Comparison of ENCODE assay signal across 9 cellular contexts in genomic region chr20:10453241-10453640, GRCh38. TPM values are rescaled to one million over a fixed set of nuclear protein-coding genes. Genes with fewer than 3 reads are reported as not detected.
DNase-seq lines count a peak whose midpoint lies in the region; ATAC-seq and TF ChIP-seq lines count a peak whose summit lies in the region.
"Had no signal": no experiment of that assay in that cellular context is flagged by ENCODE, and none has a peak within 500 bp of the region (broad histone marks: within the 10 kb centered on the region; RNA-seq: fewer than 3 reads in every experiment).

No MANE protein-coding gene starts in this region.

- peak overlapping the region; percentile 39 for H3K4me3 ChIP-seq in Loucy (ENCODE audit: low read length, poor library complexity, severe bottlenecking)

- no peak overlapping the region for H2AFZ ChIP-seq in Loucy (ENCODE audit: low read length)

- H3K9me2 ChIP-seq in Loucy (replicated peaks; ENCODE audit: low read depth, low read length) = no peaks in the 10 kb centered on the region

- peaks cover 8% of the 10 kb centered on the region; the same call in 1 of the 2 replicates for H3K9me3 ChIP-seq in Loucy (ENCODE audit: insufficient read depth, low read depth, low read length)

- DNase-seq in activated naive CD8-positive, alpha-beta T cell treated with anti-CD3 and anti-CD28 coated beads, Interleukin-2, amount 10 ng/mL, durations not matched to agents 7 days and 5 days = peak; percentile 43
- DNase-seq in GM19238 (ENCODE audit: insufficient read length, low spot score) (no peak), GM13976 (ENCODE audit: low spot score) (no peak), caudate nucleus (lab: John Stamatoyannopoulos, UW) (no peak), anterior cingulate cortex (lab: John Stamatoyannopoulos, UW) (no peak)

- POLR2A ChIA-PET in activated naive CD8-positive, alpha-beta T cell treated with anti-CD3 and anti-CD28 coated beads, Interleukin-2, amount 10 ng/mL, durations not matched to agents 7 days and 5 days (lab: Charles Lee) = interaction anchor here (1.9 kb wide), 1 partner anchor 19 kb away, joined by 11 read pairs; the partner anchor contains the start of genes MKKS and SLX4IP

- H3K9me3 Mint-ChIP-seq in activated naive CD8-positive, alpha-beta T cell treated with anti-CD3 and anti-CD28 coated beads, Interleukin-2, amount 10 ng/mL, durations not matched to agents 7 days and 5 days = peaks cover 4% of the 10 kb centered on the region

- no peak overlapping the region for H3K27ac ChIP-seq in caudate nucleus (ENCODE audit: low read depth, low read length)

- peaks cover 52% of the 10 kb centered on the region for H3K79me2 ChIP-seq in Loucy (ENCODE audit: insufficient read depth, low read length)

- H3K36me3 ChIP-seq in Loucy (ENCODE audit: insufficient read depth, low read length) = no peaks in the 10 kb centered on the region; the same call in none of the 2 replicates

- ATAC-seq in GM18520 (IDR thresholded peaks at IDR 0.05; ENCODE audit: unreplicated experiment) (peak; percentile 68), GM21786 (IDR thresholded peaks at IDR 0.05; ENCODE audit: unreplicated experiment) (peak; percentile 95)
- peak; percentile 91 for ATAC-seq in activated naive CD8-positive, alpha-beta T cell treated with anti-CD3 and anti-CD28 coated beads, Interleukin-2, amount 10 ng/mL, durations not matched to agents 7 days and 5 days (ENCODE audit: low read depth)
- ATAC-seq: Panc1 had no signal

- H4K20me1 ChIP-seq in Loucy (ENCODE audit: insufficient read depth, low read length, poor library complexity, severe bottlenecking) = no peaks in the 10 kb centered on the region

- peak overlapping the region; percentile 73 for H3K4me3 Mint-ChIP-seq in activated naive CD8-positive, alpha-beta T cell treated with anti-CD3 and anti-CD28 coated beads, Interleukin-2, amount 10 ng/mL, durations not matched to agents 7 days and 5 days

- H3K27me3 Mint-ChIP-seq in activated naive CD8-positive, alpha-beta T cell treated with anti-CD3 and anti-CD28 coated beads, Interleukin-2, amount 10 ng/mL, durations not matched to agents 7 days and 5 days = no peaks in the 10 kb centered on the region

- peaks cover 9% of the 10 kb centered on the region for H3F3A ChIP-seq in Loucy (ENCODE audit: low read depth)

- H3K4me1 ChIP-seq in Loucy (ENCODE audit: insufficient read depth, low read length, poor library complexity, severe bottlenecking) = peaks cover 25% of the 10 kb centered on the region

- no peak for TF ChIP-seq CTCF in Loucy (conservative IDR thresholded peaks at IDR 0.05; ENCODE audit: low read length)
- TF ChIP-seq CTCF in GM13976 (IDR thresholded peaks at IDR 0.05; ENCODE audit: borderline replicate concordance, control extremely low read depth, extremely low read depth, insufficient read depth, missing control alignments) = no peak

- H3K27me3 ChIP-seq in Loucy (ENCODE audit: insufficient read depth, low read length, poor library complexity, severe bottlenecking) = no peaks in the 10 kb centered on the region

- peak overlapping the region; percentile 65 for H3K9ac ChIP-seq in Loucy (ENCODE audit: low read depth, low read length, poor library complexity, severe bottlenecking)

- in situ Hi-C loops in GM13976 (cut with MboI; ENCODE audit: low sequenced_read_pairs, unreplicated experiment) = no loop called here

- peaks cover 19% of the 10 kb centered on the region for H3K4me1 Mint-ChIP-seq in activated naive CD8-positive, alpha-beta T cell treated with anti-CD3 and anti-CD28 coated beads, Interleukin-2, amount 10 ng/mL, durations not matched to agents 7 days and 5 days

- peak overlapping the region; percentile 81 for H3K4me2 ChIP-seq in Loucy (ENCODE audit: low read depth, low read length, poor library complexity, severe bottlenecking)

- peaks cover 17% of the 10 kb centered on the region for H3K36me3 Mint-ChIP-seq in activated naive CD8-positive, alpha-beta T cell treated with anti-CD3 and anti-CD28 coated beads, Interleukin-2, amount 10 ng/mL, durations not matched to agents 7 days and 5 days

- H3K27ac Mint-ChIP-seq in activated naive CD8-positive, alpha-beta T cell treated with anti-CD3 and anti-CD28 coated beads, Interleukin-2, amount 10 ng/mL, durations not matched to agents 7 days and 5 days = peak overlapping the region; percentile 75

RNA-seq across cellular contexts. Expression of gene SLX4IP, which starts 18.1 kb away (rescaled TPM):
- total RNA-seq in activated naive CD8-positive, alpha-beta T cell treated with anti-CD3 and anti-CD28 coated beads, Interleukin-2, amount 10 ng/mL, durations not matched to agents 7 days and 5 days = 1 to 10 TPM; 7.6 to 8.5 TPM

RNA-seq across cellular contexts. Expression of gene MKKS, which starts 19.2 kb away (rescaled TPM):
- total RNA-seq in activated naive CD8-positive, alpha-beta T cell treated with anti-CD3 and anti-CD28 coated beads, Interleukin-2, amount 10 ng/mL, durations not matched to agents 7 days and 5 days = 1 to 10 TPM; 9.6 to 10.0 TPM
